Comparison of ENCODE assay signal across 8 cellular contexts in genomic region chr17:58303981-58304734, GRCh38. TPM values are rescaled to one million over a fixed set of nuclear protein-coding genes. Genes with fewer than 3 reads are reported as not detected.
A peak's percentile ranks its signal among the peaks of the same experiment; 100 is the strongest.
DNase-seq lines count a peak whose midpoint lies in the region; ATAC-seq and TF ChIP-seq lines count a peak whose summit lies in the region.

No MANE protein-coding gene starts in this region.

- peak; percentile 51 for DNase-seq in EH (ENCODE audit: low read depth)
- peak in 1 of 2 experiments; percentile 85 for DNase-seq in HL-60 (ENCODE audit: low read depth in 1 of 2, low spot score in 1 of 2)
- DNase-seq in activated T-cell treated with anti-CD3 and anti-CD28 coated beads, Interleukin-2, amount 50 U/mL, for 72 hours, result peak; percentile 69 to 70
- peak; percentile 23 for DNase-seq in fibroblast of villous mesenchyme (ENCODE audit: low read depth)
- DNase-seq in trophoblast cell, result peak; percentile 37 to 68

- H4K12ac ChIP-seq in trophoblast cell (ENCODE audit: low read depth, low read length), result peak overlapping the region; percentile 46

- peak overlapping the region; percentile 80 for H3K27ac ChIP-seq in HL-60 (replicated peaks)
- no peak overlapping the region for H3K27ac ChIP-seq in OCI-LY1 (ENCODE audit: low read depth, low read length, poor library complexity, severe bottlenecking)
- H3K27ac ChIP-seq in trophoblast cell (ENCODE audit: low read depth, low read length), result no peak overlapping the region

- H3K4me1 Mint-ChIP-seq in activated T-cell treated with anti-CD3 and anti-CD28 coated beads, Interleukin-2, amount 50 U/mL, for 72 hours (ENCODE audit: low read depth), result no peaks in the 10 kb centered on the region

- no peaks in the 10 kb centered on the region for H3K4me1 ChIP-seq in OCI-LY1 (ENCODE audit: insufficient read depth, low read length, severe bottlenecking)
- no peaks in the 10 kb centered on the region for H3K4me1 ChIP-seq in trophoblast cell (ENCODE audit: control insufficient read depth in 1 of 2, insufficient read depth in 2 of 2, low read length in 2 of 2)

- no peak overlapping the region for H2AFZ ChIP-seq in OCI-LY1 (ENCODE audit: low read length)
- peak overlapping the region; percentile 23 for H2AFZ ChIP-seq in trophoblast cell (ENCODE audit: insufficient read depth, low read length, poor library complexity)

- no peak overlapping the region for H3K27ac Mint-ChIP-seq in activated T-cell treated with anti-CD3 and anti-CD28 coated beads, Interleukin-2, amount 50 U/mL, for 72 hours

- no peaks in the 10 kb centered on the region for H3K27me3 ChIP-seq in HL-60 (ENCODE audit: insufficient read depth, poor library complexity, severe bottlenecking)
- no peaks in the 10 kb centered on the region for H3K27me3 ChIP-seq in OCI-LY1 (ENCODE audit: insufficient read depth, low read length)
- H3K27me3 ChIP-seq in trophoblast cell (ENCODE audit: insufficient read depth, low read length), result no peaks in the 10 kb centered on the region

- H3K9ac ChIP-seq in OCI-LY1 (ENCODE audit: low read length) (no peak overlapping the region), trophoblast cell (ENCODE audit: low read length) (no peak overlapping the region)

- H3K4me2 ChIP-seq in OCI-LY1 (ENCODE audit: low read length), result no peak overlapping the region
- no peak overlapping the region for H3K4me2 ChIP-seq in trophoblast cell (ENCODE audit: low read length)

- H3K9me3 ChIP-seq in OCI-LY1 (ENCODE audit: low read length) (no peaks in the 10 kb centered on the region), trophoblast cell (ENCODE audit: insufficient read depth, low read depth, low read length) (no peaks in the 10 kb centered on the region)

- WGBS in trophoblast cell (ENCODE audit: extremely low coverage, insufficient coverage, insufficient read length), result no CpG with 5 or more reads among the region's 10 CpGs

- H3F3A ChIP-seq in OCI-LY1 (ENCODE audit: insufficient read depth, low read length), result no peaks in the 10 kb centered on the region

- no peak overlapping the region for H2BK120ac ChIP-seq in trophoblast cell (ENCODE audit: insufficient read depth, low read length, poor library complexity)

- no peak overlapping the region for H3K23ac ChIP-seq in trophoblast cell (ENCODE audit: low read length)

- H3K4me3 Mint-ChIP-seq in activated T-cell treated with anti-CD3 and anti-CD28 coated beads, Interleukin-2, amount 50 U/mL, for 72 hours, result no peak overlapping the region

- no peak overlapping the region for H2BK12ac ChIP-seq in trophoblast cell (ENCODE audit: low read length)

- no peaks in the 10 kb centered on the region for H3K79me1 ChIP-seq in trophoblast cell (ENCODE audit: low read length)

- no peak overlapping the region for H3K4ac ChIP-seq in trophoblast cell (ENCODE audit: low read depth, low read length)

- H2BK5ac ChIP-seq in trophoblast cell (ENCODE audit: low read depth, low read length, poor library complexity), result no peak overlapping the region

- ATAC-seq in activated T-cell treated with anti-CD3 and anti-CD28 coated beads, Interleukin-2, amount 50 U/mL, for 72 hours (replicated peaks in 1 of 2), result peak; percentile 61 to 67
- ATAC-seq in GM21619 (IDR thresholded peaks at IDR 0.05; ENCODE audit: unreplicated experiment), result no peak
- ATAC-seq in HG03342 (IDR thresholded peaks at IDR 0.05; ENCODE audit: unreplicated experiment), result no peak

- H3K27me3 Mint-ChIP-seq in activated T-cell treated with anti-CD3 and anti-CD28 coated beads, Interleukin-2, amount 50 U/mL, for 72 hours (ENCODE audit: low read depth), result no peaks in the 10 kb centered on the region

- no peaks in the 10 kb centered on the region for H3K9me3 Mint-ChIP-seq in activated T-cell treated with anti-CD3 and anti-CD28 coated beads, Interleukin-2, amount 50 U/mL, for 72 hours

- H4K20me1 ChIP-seq in OCI-LY1 (ENCODE audit: insufficient read depth, low read length), result no peaks in the 10 kb centered on the region

- no peak overlapping the region for H3K18ac ChIP-seq in trophoblast cell (ENCODE audit: low read length)

- peak; percentile 97 for TF ChIP-seq CTCF in HL-60 (IDR thresholded peaks at IDR 0.05; ENCODE audit: insufficient read depth, low read length)
- TF ChIP-seq CTCF in OCI-LY1 (IDR thresholded peaks at IDR 0.05; ENCODE audit: low read length), result peak; percentile 89
- TF ChIP-seq CTCF in fibroblast of villous mesenchyme (IDR thresholded peaks at IDR 0.05; ENCODE audit: insufficient read depth, low read depth, low read length), result peak; percentile 77

- H3K36me3 Mint-ChIP-seq in activated T-cell treated with anti-CD3 and anti-CD28 coated beads, Interleukin-2, amount 50 U/mL, for 72 hours (ENCODE audit: insufficient read depth in 2 of 2), result no peaks in the 10 kb centered on the region

- H3K36me3 ChIP-seq in OCI-LY1 (ENCODE audit: insufficient read depth, low read length) (peaks cover 29% of the 10 kb centered on the region; the same call in 1 of the 2 replicates), trophoblast cell (ENCODE audit: control insufficient read depth in 1 of 2, insufficient read depth in 2 of 2, low read length in 2 of 2) (no peaks in the 10 kb centered on the region)

- no peak overlapping the region for H3K4me3 ChIP-seq in HL-60 (replicated peaks; ENCODE audit: insufficient read depth, low read length)
- no peak overlapping the region for H3K4me3 ChIP-seq in OCI-LY1 (ENCODE audit: low read depth, low read length, poor library complexity, severe bottlenecking)
- no peak overlapping the region for H3K4me3 ChIP-seq in fibroblast of villous mesenchyme (ENCODE audit: low read depth, low read length)
- H3K4me3 ChIP-seq in trophoblast cell (ENCODE audit: low read depth, low read length), result no peak overlapping the region

- H4K91ac ChIP-seq in trophoblast cell (ENCODE audit: low read depth, low read length), result peak overlapping the region; percentile 42

- no peak overlapping the region for H2AK5ac ChIP-seq in trophoblast cell (ENCODE audit: low read length)

- peak overlapping the region; percentile 85 for H4K8ac ChIP-seq in trophoblast cell (ENCODE audit: low read depth, low read length)

- peak overlapping the region; percentile 1 for H3K14ac ChIP-seq in trophoblast cell (ENCODE audit: low read length)

- H3K79me2 ChIP-seq in OCI-LY1 (ENCODE audit: insufficient read depth, low read length), result no peaks in the 10 kb centered on the region
- H3K79me2 ChIP-seq in trophoblast cell (ENCODE audit: control insufficient read depth, insufficient read depth, low read length, poor library complexity), result no peaks in the 10 kb centered on the region

- H3K9me2 ChIP-seq in OCI-LY1 (ENCODE audit: low read depth, low read length), result no peaks in the 10 kb centered on the region

RNA-seq across cellular contexts. Expression of gene MPO, which starts 23.4 kb away (rescaled TPM):
- under 1 TPM in 1 of 2 donors, not detected in 1; 0.09 TPM for total RNA-seq in activated T-cell treated with anti-CD3 and anti-CD28 coated beads, Interleukin-2, amount 50 U/mL, for 72 hours
- total RNA-seq in fibroblast of villous mesenchyme, result not detected in 2 replicates
- polyA plus RNA-seq in trophoblast cell (2013), result not detected in 2 replicates

RNA-seq across cellular contexts. Expression of gene TSPOAP1, which starts 24.4 kb away (rescaled TPM):
- total RNA-seq in activated T-cell treated with anti-CD3 and anti-CD28 coated beads, Interleukin-2, amount 50 U/mL, for 72 hours, result 10 to 100 TPM; 42.3 to 55.3 TPM
- 0.86 and 2.3 TPM in 2 replicates for total RNA-seq in fibroblast of villous mesenchyme
- 1.1 and 1.3 TPM in 2 replicates for polyA plus RNA-seq in trophoblast cell (2013)

RNA-seq across cellular contexts. Expression of gene SUPT4H1, which starts 47.8 kb away (rescaled TPM):
- 100 to 1,000 TPM; 101 to 110 TPM for total RNA-seq in activated T-cell treated with anti-CD3 and anti-CD28 coated beads, Interleukin-2, amount 50 U/mL, for 72 hours
- total RNA-seq in fibroblast of villous mesenchyme, result 34.5 and 54.1 TPM in 2 replicates
- 63.5 and 64.6 TPM in 2 replicates for polyA plus RNA-seq in trophoblast cell (2013)

Comparison
In these comparisons a context has a peak if more than half of its experiments do, and no peak if none do; other contexts are left out.
1. ATAC-seq: peak in activated T-cell treated with anti-CD3 and anti-CD28 coated beads, Interleukin-2, amount 50 U/mL, for 72 hours (2 of 2); none in GM21619 (single experiment) and HG03342 (single experiment).
2. RNA of gene TSPOAP1, which starts 24.4 kb away (total RNA-seq): 42.3 to 55.3 TPM in activated T-cell treated with anti-CD3 and anti-CD28 coated beads, Interleukin-2, amount 50 U/mL, for 72 hours; 0.86 to 2.3 TPM in fibroblast of villous mesenchyme; every median in the first group is over 10 times any median in the second.
3. Peak in every context shown above with its lines, with median percentiles within 50 percentile points of each other: CTCF ChIP-seq.